ENCODE assay signal across 8 cellular contexts in genomic region chr10:69237528-69238159, GRCh38. TPM values are rescaled to one million over a fixed set of nuclear protein-coding genes. Genes with fewer than 3 reads are reported as not detected.
DNase-seq lines count a peak whose midpoint lies in the region; ATAC-seq, FAIRE-seq and TF ChIP-seq lines count a peak whose summit lies in the region.

No MANE protein-coding gene starts in this region.

- no peaks in the 10 kb centered on the region for H3K36me3 ChIP-seq in HAP-1 (replicated peaks)

- H3K4me3 Mint-ChIP-seq in activated naive CD4-positive, alpha-beta T cell treated with anti-CD3 and anti-CD28 coated beads, Interleukin-2, amount 50 U/mL, for 24 hours: no peak overlapping the region

- H3K27me3 Mint-ChIP-seq in activated naive CD4-positive, alpha-beta T cell treated with anti-CD3 and anti-CD28 coated beads, Interleukin-2, amount 50 U/mL, for 24 hours: no peaks in the 10 kb centered on the region

- in situ Hi-C loops in HAP-1 (cut with MboI; ENCODE audit: low sequenced_read_pairs): loop anchor here (5.0 to 25.0 kb wide), 3 partner anchors 150 to 400 kb away; partner anchors contain the start of gene FAM241B

- H3K27ac Mint-ChIP-seq in activated naive CD4-positive, alpha-beta T cell treated with anti-CD3 and anti-CD28 coated beads, Interleukin-2, amount 50 U/mL, for 24 hours: peak overlapping the region; percentile 8

- peaks cover 18% of the 10 kb centered on the region for H3K4me1 Mint-ChIP-seq in activated naive CD4-positive, alpha-beta T cell treated with anti-CD3 and anti-CD28 coated beads, Interleukin-2, amount 50 U/mL, for 24 hours

- TF ChIP-seq CTCF in NB4 (IDR thresholded peaks at IDR 0.05; ENCODE audit: low read depth, low read length): peak; percentile 97

- peaks cover 3% of the 10 kb centered on the region for H3K4me1 ChIP-seq in HAP-1

- no peaks in the 10 kb centered on the region for H3K9me3 Mint-ChIP-seq in activated naive CD4-positive, alpha-beta T cell treated with anti-CD3 and anti-CD28 coated beads, Interleukin-2, amount 50 U/mL, for 24 hours

- peaks cover 3% of the 10 kb centered on the region for H3K36me3 Mint-ChIP-seq in activated naive CD4-positive, alpha-beta T cell treated with anti-CD3 and anti-CD28 coated beads, Interleukin-2, amount 50 U/mL, for 24 hours

- H3K4me3 ChIP-seq in HAP-1 (no peak overlapping the region), NB4 (ENCODE audit: low read depth, low read length) (no peak overlapping the region)

- DNase-seq in GM03348 (ENCODE audit: low spot score): peak; percentile 91
- DNase-seq in HAP-1 (ENCODE audit: low spot score in 2 of 2): peak; percentile 62 to 91
- DNase-seq in NB4 (ENCODE audit: low read depth): peak; percentile 85
- DNase-seq in SKM-1 treated with dmso at 0.1 percent for 144 hours (lab: John Stamatoyannopoulos, UW; ENCODE audit: unreplicated experiment): peak; percentile 77
- DNase-seq in Right ventricle myocardium inferior (ENCODE audit: missing footprints): peak; percentile 93
- peak; percentile 97 for DNase-seq in posterior vena cava (ENCODE audit: low spot score)
- DNase-seq in urothelium cell line (ENCODE audit: low spot score): peak; percentile 89

- no peaks in the 10 kb centered on the region for H3K27me3 ChIP-seq in HAP-1 (ENCODE audit: low read depth)

- ATAC-seq in Right ventricle myocardium inferior: peak; percentile 97

- intact Hi-C loops in Right ventricle myocardium inferior (cut with DNase I) (loop anchor here (1.0 to 5.0 kb wide), 3 partner anchors 80 to 175 kb away; no protein-coding TSS in a partner anchor), posterior vena cava (cut with DNase I) (loop anchor here (2.0 kb wide), 2 partner anchors 153 to 155 kb away; no protein-coding TSS in a partner anchor)

- peak; percentile 50 for FAIRE-seq in urothelium cell line (lab: Jason Lieb, UNC)

- no peaks in the 10 kb centered on the region for H3K9me3 ChIP-seq in HAP-1

- no peak for TF ChIP-seq POLR2A in NB4 (IDR thresholded peaks at IDR 0.05; ENCODE audit: extremely low read depth, insufficient read length)

RNA-seq across cellular contexts. Expression of gene HKDC1, which starts 17.5 kb away (rescaled TPM):
- not detected for total RNA-seq in Right ventricle myocardium inferior
- under 1 TPM; 0.05 to 0.09 TPM for total RNA-seq in posterior vena cava

RNA-seq across cellular contexts. Expression of gene HK1, which starts 40.7 kb away (rescaled TPM):
- total RNA-seq in Right ventricle myocardium inferior (186 TPM), posterior vena cava (100 to 1,000 TPM in 1 of 2 donors, 10 to 100 TPM in 1; 75.6 to 103 TPM)

RNA-seq across cellular contexts. Expression of gene SUPV3L1, which starts 57.6 kb away (rescaled TPM):
- total RNA-seq in Right ventricle myocardium inferior (40.1 TPM), posterior vena cava (10 to 100 TPM; 16.0 to 18.6 TPM)
